In the genomic region with DNA sequence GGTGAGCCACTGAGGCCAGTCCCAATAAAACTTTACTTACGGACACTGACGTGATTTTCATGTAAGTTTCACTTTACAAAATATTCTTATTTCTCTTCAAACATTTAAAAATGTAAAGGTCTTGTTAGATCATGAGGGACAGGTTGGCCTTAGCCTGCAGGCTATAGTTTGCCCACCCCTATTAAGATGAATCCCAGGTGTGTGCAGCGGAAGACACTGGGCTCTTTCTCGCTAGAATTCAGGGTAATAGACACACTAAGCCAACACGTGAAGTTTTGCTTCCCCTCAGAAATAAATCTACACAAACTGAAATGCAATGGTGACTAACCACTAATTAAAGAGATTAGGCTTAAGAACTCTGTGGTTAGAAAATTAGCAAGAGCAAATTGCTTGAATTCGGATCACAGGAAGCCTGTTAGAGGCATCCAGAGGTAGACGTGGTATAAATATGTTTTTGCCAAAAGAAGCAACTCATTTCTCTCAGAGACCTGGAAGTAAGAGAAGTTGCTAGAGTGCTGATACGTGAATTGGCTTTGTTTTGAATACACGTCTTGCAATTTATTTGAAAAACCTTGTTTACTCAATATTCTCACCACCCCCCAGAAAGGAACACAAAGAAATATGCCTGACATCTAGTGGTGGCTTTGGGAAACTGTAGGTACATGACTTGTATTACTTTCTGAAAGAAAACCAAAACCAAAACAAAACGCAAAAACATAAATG, we compare ENCODE assay signal across 8 cellular contexts.
DNase-seq lines count a peak whose midpoint lies in the region; ATAC-seq and TF ChIP-seq lines count a peak whose summit lies in the region.

No MANE protein-coding gene starts in this region.

- 59% methylated on average over 4 of the region's 10 CpGs for WGBS in mesenchymal stem cell

- DNase-seq in activated gamma-delta T cell treated with Interleukin-2 at 50 U/mL for 16 hours = peak; percentile 41
- no peak for DNase-seq in activated gamma-delta T cell (lab: John Stamatoyannopoulos, UW)
- peak; percentile 31 for DNase-seq in H7
- DNase-seq in NCI-H1048 (lab: John Stamatoyannopoulos, UW) = peak; percentile 44
- DNase-seq in SK-MEL-5 (ENCODE audit: low read depth, low spot score) = peak; percentile 94
- peak; percentile 84 for DNase-seq in mesenchymal stem cell
- DNase-seq in thoracic aorta (ENCODE audit: low spot score) = no peak

- H3K9me3 Mint-ChIP-seq in dendritic cell treated with granulocyte-macrophage colony-stimulating factor and Interleukin-4, amounts not matched to agents 40 ng/mL and 50 ng/mL, for 4 days = no peaks in the 10 kb centered on the region

- H2BK12ac ChIP-seq in mesenchymal stem cell (ENCODE audit: low read length in 2 of 2) = no peak overlapping the region

- H3K4me3 ChIP-seq in H7 (ENCODE audit: insufficient read depth, low read depth, low read length) (no peak overlapping the region), mesenchymal stem cell (ENCODE audit: insufficient read depth in 1 of 2, low read depth in 1 of 2, low read length in 2 of 2) (peak overlapping the region in 1 of 2 experiments; percentile 71), thoracic aorta (peak overlapping the region; percentile 65)

- H3K27ac ChIP-seq in mesenchymal stem cell (ENCODE audit: low read length, poor library complexity, severe bottlenecking) = no peak overlapping the region
- H3K27ac ChIP-seq in thoracic aorta = no peak overlapping the region

- H3K27ac Mint-ChIP-seq in dendritic cell treated with granulocyte-macrophage colony-stimulating factor and Interleukin-4, amounts not matched to agents 40 ng/mL and 50 ng/mL, for 4 days = peak overlapping the region; percentile 50

- intact Hi-C loops in dendritic cell treated with granulocyte-macrophage colony-stimulating factor and Interleukin-4, amounts not matched to agents 40 ng/mL and 50 ng/mL, for 4 days (cut with micrococcal nuclease) = loop anchor here (5.0 kb wide), 2 partner anchors 45 to 180 kb away; a partner anchor contains a TSS

- H3K36me3 ChIP-seq in H7 (replicated peaks; ENCODE audit: control insufficient read depth, insufficient read depth, low read length) (no peaks in the 10 kb centered on the region), mesenchymal stem cell (ENCODE audit: control insufficient read depth in 1 of 2, insufficient read depth in 2 of 2, low read depth in 1 of 2, low read length in 2 of 2) (no peaks in the 10 kb centered on the region), thoracic aorta (no peaks in the 10 kb centered on the region)

- no peak overlapping the region for H4K8ac ChIP-seq in mesenchymal stem cell (ENCODE audit: low read length)

- ATAC-seq in thoracic aorta (ENCODE audit: insufficient number of reproducible peaks, low FRiP score, low read depth) = no peak

- no peak overlapping the region for H3K4me2 ChIP-seq in mesenchymal stem cell (ENCODE audit: low read length, poor library complexity, severe bottlenecking)

- no peak overlapping the region for H2AK5ac ChIP-seq in mesenchymal stem cell (ENCODE audit: low read length, severe bottlenecking)

- H4K91ac ChIP-seq in mesenchymal stem cell (ENCODE audit: low read length) = no peak overlapping the region

- no peak overlapping the region for H2BK5ac ChIP-seq in mesenchymal stem cell (ENCODE audit: low read depth, low read length, poor library complexity, severe bottlenecking)

- no peak overlapping the region for H2AFZ ChIP-seq in mesenchymal stem cell (ENCODE audit: low read depth, low read length)

- H3K27me3 Mint-ChIP-seq in dendritic cell treated with granulocyte-macrophage colony-stimulating factor and Interleukin-4, amounts not matched to agents 40 ng/mL and 50 ng/mL, for 4 days = no peaks in the 10 kb centered on the region

- no peak overlapping the region for H3K18ac ChIP-seq in mesenchymal stem cell (ENCODE audit: low read depth in 1 of 2, low read length in 2 of 2)

- in situ Hi-C loops in SK-MEL-5 (cut with HindIII; ENCODE audit: low pct_unique_long_range_greater_than_20kb, low sequenced_read_pairs) = no loop called here

- no peaks in the 10 kb centered on the region for H3K36me3 Mint-ChIP-seq in dendritic cell treated with granulocyte-macrophage colony-stimulating factor and Interleukin-4, amounts not matched to agents 40 ng/mL and 50 ng/mL, for 4 days (ENCODE audit: low read depth)

- H3K23ac ChIP-seq in mesenchymal stem cell (ENCODE audit: low read length in 2 of 2) = no peak overlapping the region

- H2BK120ac ChIP-seq in mesenchymal stem cell (ENCODE audit: low read depth, low read length) = no peak overlapping the region

- H2BK15ac ChIP-seq in mesenchymal stem cell (ENCODE audit: low read depth, poor library complexity, severe bottlenecking) = no peak overlapping the region

- peak overlapping the region; percentile 23 for H3K4me3 Mint-ChIP-seq in dendritic cell treated with granulocyte-macrophage colony-stimulating factor and Interleukin-4, amounts not matched to agents 40 ng/mL and 50 ng/mL, for 4 days

- H3K4me1 ChIP-seq in mesenchymal stem cell (ENCODE audit: control insufficient read depth, insufficient read depth, low read depth, low read length) (no peaks in the 10 kb centered on the region), thoracic aorta (ENCODE audit: control insufficient read depth in 1 of 2, low read depth in 2 of 2) (peaks cover 2 to 5% of the 10 kb centered on the region in 2 donors)

- H3K9ac ChIP-seq in mesenchymal stem cell (ENCODE audit: low read length) = peak overlapping the region; percentile 86

- no peaks in the 10 kb centered on the region for H3K79me1 ChIP-seq in mesenchymal stem cell (replicated peaks; ENCODE audit: low read length, poor library complexity, severe bottlenecking)

- no peaks in the 10 kb centered on the region for H3K9me3 ChIP-seq in mesenchymal stem cell (ENCODE audit: control insufficient read depth, low read length)
- no peaks in the 10 kb centered on the region for H3K9me3 ChIP-seq in thoracic aorta

- H3K4ac ChIP-seq in mesenchymal stem cell (ENCODE audit: low read depth in 1 of 2, low read length in 2 of 2) = no peak overlapping the region

- H3K14ac ChIP-seq in mesenchymal stem cell (ENCODE audit: low read length in 2 of 2) = no peak overlapping the region

- H3K4me1 Mint-ChIP-seq in dendritic cell treated with granulocyte-macrophage colony-stimulating factor and Interleukin-4, amounts not matched to agents 40 ng/mL and 50 ng/mL, for 4 days (ENCODE audit: low read depth) = peaks cover 6% of the 10 kb centered on the region

- no peaks in the 10 kb centered on the region for H3K27me3 ChIP-seq in H7 (ENCODE audit: control insufficient read depth, insufficient read depth, low read length)
- no peaks in the 10 kb centered on the region for H3K27me3 ChIP-seq in mesenchymal stem cell (ENCODE audit: control insufficient read depth in 1 of 2, insufficient read depth in 1 of 2, low read length in 2 of 2)
- no peaks in the 10 kb centered on the region for H3K27me3 ChIP-seq in thoracic aorta (replicated peaks; ENCODE audit: insufficient read depth)

- peak; percentile 65 for TF ChIP-seq CTCF in thoracic aorta (IDR thresholded peaks at IDR 0.05)

Comparison
In these comparisons a context has a peak if more than half of its experiments do, and no peak if none do; other contexts are left out.
1. DNase-seq: peak in activated gamma-delta T cell treated with Interleukin-2 at 50 U/mL for 16 hours (single experiment), H7 (single experiment), NCI-H1048 (single experiment), SK-MEL-5 (single experiment) and mesenchymal stem cell (single experiment); none in activated gamma-delta T cell (single experiment) and thoracic aorta (single experiment).